In the genomic region with DNA sequence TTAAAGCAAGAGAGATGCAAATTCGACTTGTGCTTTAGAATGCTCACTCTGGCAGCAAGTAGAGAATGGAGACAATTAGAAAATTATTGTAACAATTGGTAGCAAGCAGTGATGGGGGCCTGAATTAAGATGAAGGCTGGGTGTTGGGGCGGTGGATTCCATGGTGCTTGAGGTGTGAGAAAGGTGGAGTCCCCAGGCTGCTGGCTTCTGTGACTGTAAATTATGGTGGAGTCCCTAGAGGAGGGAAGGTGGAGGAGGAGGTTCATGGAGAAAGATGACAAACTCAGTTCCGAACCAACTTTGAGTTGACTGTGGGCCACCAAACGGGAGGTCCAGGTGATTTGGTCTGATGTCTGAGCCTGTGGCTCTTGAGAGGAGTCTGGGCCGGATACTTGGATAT, we compare ENCODE assay signal across 11 cellular contexts.
"Had no signal": no experiment of that assay in that cellular context is flagged by ENCODE, and none has a peak within 500 bp of the region (broad histone marks: within the 10 kb centered on the region; RNA-seq: fewer than 3 reads in every experiment).

No MANE protein-coding gene starts in this region.

- DNase-seq: adrenal gland; esophagus squamous epithelium; glutamatergic neuron; kidney glomerular epithelial cell; mesendoderm; natural killer cell; posterior cingulate gyrus; retina; stimulated activated naive B cell treated with anti-CD40 and anti-IgM and Interleukin-4, amounts not matched to agents 10 μg/mL and 1 μg/mL and 100 μg/mL, for 72 hours; SW 1271; transverse colon had no signal

- H3K9me3 ChIP-seq: adrenal gland, esophagus squamous epithelium, transverse colon had no signal

- H3K27me3 ChIP-seq: adrenal gland, esophagus squamous epithelium, transverse colon had no signal

- H3K4me3 ChIP-seq: adrenal gland, esophagus squamous epithelium, transverse colon had no signal

- H3K27me3 Mint-ChIP-seq: stimulated activated naive B cell treated with anti-CD40 and anti-IgM and Interleukin-4, amounts not matched to agents 10 μg/mL and 1 μg/mL and 100 μg/mL, for 72 hours had no signal

- H3K27ac Mint-ChIP-seq: stimulated activated naive B cell treated with anti-CD40 and anti-IgM and Interleukin-4, amounts not matched to agents 10 μg/mL and 1 μg/mL and 100 μg/mL, for 72 hours had no signal

- ATAC-seq: natural killer cell had no signal

- H3K4me3 Mint-ChIP-seq: natural killer cell; stimulated activated naive B cell treated with anti-CD40 and anti-IgM and Interleukin-4, amounts not matched to agents 10 μg/mL and 1 μg/mL and 100 μg/mL, for 72 hours had no signal

- H3K36me3 ChIP-seq: adrenal gland, esophagus squamous epithelium, transverse colon had no signal

- H3K27ac ChIP-seq: adrenal gland, esophagus squamous epithelium, transverse colon had no signal

- H3K9me3 Mint-ChIP-seq: natural killer cell; stimulated activated naive B cell treated with anti-CD40 and anti-IgM and Interleukin-4, amounts not matched to agents 10 μg/mL and 1 μg/mL and 100 μg/mL, for 72 hours had no signal

- H3K36me3 Mint-ChIP-seq: natural killer cell; stimulated activated naive B cell treated with anti-CD40 and anti-IgM and Interleukin-4, amounts not matched to agents 10 μg/mL and 1 μg/mL and 100 μg/mL, for 72 hours had no signal
